In genomic region chr18:23135679-23136325, GRCh38 we compare ENCODE assay signal across 8 cellular contexts. TPM values are rescaled to one million over a fixed set of nuclear protein-coding genes. Genes with fewer than 3 reads are reported as not detected.
A peak's percentile ranks its signal among the peaks of the same experiment; 100 is the strongest.
DNase-seq lines count a peak whose midpoint lies in the region; ATAC-seq and TF ChIP-seq lines count a peak whose summit lies in the region.

No MANE protein-coding gene starts in this region.

- CTCF ChIA-PET in CD8-positive, alpha-beta T cell (lab: Charles Lee): no interaction called here

- POLR2A ChIA-PET in CD8-positive, alpha-beta T cell (lab: Charles Lee): interaction anchor here (1.0 kb wide), 1 partner anchor 89 kb away, joined by 3 read pairs; no protein-coding TSS in a partner anchor
- POLR2A ChIA-PET in activated naive CD8-positive, alpha-beta T cell treated with anti-CD3 and anti-CD28 coated beads, Interleukin-2, amount 10 ng/mL, durations not matched to agents 7 days and 5 days (lab: Charles Lee): interaction anchor here (0.6 kb wide), 1 partner anchor 278 kb away, joined by 3 read pairs; no protein-coding TSS in a partner anchor

- ATAC-seq in CD8-positive, alpha-beta T cell: peak; percentile 48
- peak; percentile 21 for ATAC-seq in GM19463 (IDR thresholded peaks at IDR 0.05; ENCODE audit: unreplicated experiment)
- peak; percentile 43 for ATAC-seq in activated naive CD8-positive, alpha-beta T cell treated with anti-CD3 and anti-CD28 coated beads, Interleukin-2, amount 10 ng/mL, durations not matched to agents 7 days and 5 days (ENCODE audit: low read depth)

- no peak overlapping the region for H3K4me3 ChIP-seq in CD8-positive, alpha-beta T cell (ENCODE audit: low read depth, low read length)
- H3K4me3 ChIP-seq in MM.1S (ENCODE audit: low read length): peak overlapping the region; percentile 93
- H3K4me3 ChIP-seq in iPS-15b (ENCODE audit: low read depth, low read length): peak overlapping the region; percentile 45
- H3K4me3 ChIP-seq in skeletal muscle satellite cell (ENCODE audit: low read length): peak overlapping the region; percentile 76

- H3K27ac ChIP-seq in CD8-positive, alpha-beta T cell (ENCODE audit: low read depth, low read length): no peak overlapping the region
- H3K27ac ChIP-seq in MM.1S (ENCODE audit: low read length): peak overlapping the region; percentile 42; the same call in 1 of the 2 replicates

- no peaks in the 10 kb centered on the region for H3K36me3 ChIP-seq in CD8-positive, alpha-beta T cell (ENCODE audit: insufficient read depth, low read length)
- H3K36me3 ChIP-seq in MM.1S (replicated peaks; ENCODE audit: insufficient read depth, low read length) (0 out of 2 replicates have a peak, but pooled peaks cover 2% of the 10 kb centered on the region), iPS-15b (ENCODE audit: control insufficient read depth, insufficient read depth, low read length) (no peaks in the 10 kb centered on the region), skeletal muscle satellite cell (ENCODE audit: insufficient read depth, low read length) (no peaks in the 10 kb centered on the region)

- H3K79me2 ChIP-seq in MM.1S (ENCODE audit: low read length): peaks cover 62% of the 10 kb centered on the region

- peaks cover 11% of the 10 kb centered on the region for H3K4me1 ChIP-seq in CD8-positive, alpha-beta T cell (ENCODE audit: insufficient read depth, low read length)
- H3K4me1 ChIP-seq in MM.1S (ENCODE audit: low read length) (peaks cover 38% of the 10 kb centered on the region), iPS-15b (ENCODE audit: control insufficient read depth, insufficient read depth, low read length) (peaks cover 23% of the 10 kb centered on the region), skeletal muscle satellite cell (ENCODE audit: control insufficient read depth, insufficient read depth, low read length) (peaks cover 7% of the 10 kb centered on the region)

- no peaks in the 10 kb centered on the region for H3K9me3 ChIP-seq in CD8-positive, alpha-beta T cell (ENCODE audit: low read length)
- H3K9me3 ChIP-seq in MM.1S (replicated peaks; ENCODE audit: insufficient read depth, low read length) (no peaks in the 10 kb centered on the region), iPS-15b (ENCODE audit: control insufficient read depth, insufficient read depth, low read length) (no peaks in the 10 kb centered on the region), skeletal muscle satellite cell (replicated peaks; ENCODE audit: low read length) (no peaks in the 10 kb centered on the region)

- H3F3A ChIP-seq in MM.1S (ENCODE audit: insufficient read depth, low read length): peaks cover 29% of the 10 kb centered on the region

- H3K4me2 ChIP-seq in MM.1S (ENCODE audit: low read depth, low read length): no peak overlapping the region
- peak overlapping the region; percentile 92 for H3K4me2 ChIP-seq in skeletal muscle satellite cell (ENCODE audit: low read length)

- no peaks in the 10 kb centered on the region for H3K9me2 ChIP-seq in MM.1S (replicated peaks; ENCODE audit: insufficient read depth, low read length)

- H3K9ac ChIP-seq in MM.1S (ENCODE audit: low read length): peak overlapping the region; percentile 72
- H3K9ac ChIP-seq in iPS-15b (ENCODE audit: low read depth, low read length): peak overlapping the region; percentile 77
- H3K9ac ChIP-seq in skeletal muscle satellite cell (ENCODE audit: low read depth, low read length): peak overlapping the region; percentile 74

- H3K27ac Mint-ChIP-seq in CD8-positive, alpha-beta T cell: no peak overlapping the region
- no peak overlapping the region for H3K27ac Mint-ChIP-seq in activated naive CD8-positive, alpha-beta T cell treated with anti-CD3 and anti-CD28 coated beads, Interleukin-2, amount 10 ng/mL, durations not matched to agents 7 days and 5 days

- peak in 2 of 7 experiments; percentile 24 to 52 for DNase-seq in CD8-positive, alpha-beta T cell
- peak; percentile 44 for DNase-seq in MM.1S
- DNase-seq in activated naive CD8-positive, alpha-beta T cell treated with anti-CD3 and anti-CD28 coated beads, Interleukin-2, amount 10 ng/mL, durations not matched to agents 7 days and 5 days: peak; percentile 67
- no peak for DNase-seq in COLO829 (ENCODE audit: low spot score)
- no peak for DNase-seq in stimulated activated naive CD4-positive, alpha-beta T cell treated with Interleukin-2 at 50 U/mL for 16 hours (lab: John Stamatoyannopoulos, UW)

- no peak overlapping the region for H3K4me3 Mint-ChIP-seq in CD8-positive, alpha-beta T cell
- H3K4me3 Mint-ChIP-seq in activated naive CD8-positive, alpha-beta T cell treated with anti-CD3 and anti-CD28 coated beads, Interleukin-2, amount 10 ng/mL, durations not matched to agents 7 days and 5 days: no peak overlapping the region

- peaks cover 45% of the 10 kb centered on the region for H3K27me3 Mint-ChIP-seq in CD8-positive, alpha-beta T cell (ENCODE audit: low read depth)
- peaks cover 51% of the 10 kb centered on the region for H3K27me3 Mint-ChIP-seq in activated naive CD8-positive, alpha-beta T cell treated with anti-CD3 and anti-CD28 coated beads, Interleukin-2, amount 10 ng/mL, durations not matched to agents 7 days and 5 days

- intact Hi-C loops in CD8-positive, alpha-beta T cell (cut with DNase I, micrococcal nuclease): loop anchor here (10.0 kb wide), 2 partner anchors 99 to 341 kb away; no protein-coding TSS in a partner anchor

- no peak for TF ChIP-seq CTCF in CD8-positive, alpha-beta T cell (IDR thresholded peaks at IDR 0.05)
- no peak for TF ChIP-seq CTCF in MM.1S (IDR thresholded peaks at IDR 0.05; ENCODE audit: low read length)

- peaks cover 20% of the 10 kb centered on the region for H3K4me1 Mint-ChIP-seq in CD8-positive, alpha-beta T cell (ENCODE audit: low read depth)
- peaks cover 11% of the 10 kb centered on the region for H3K4me1 Mint-ChIP-seq in activated naive CD8-positive, alpha-beta T cell treated with anti-CD3 and anti-CD28 coated beads, Interleukin-2, amount 10 ng/mL, durations not matched to agents 7 days and 5 days

- H3K36me3 Mint-ChIP-seq in CD8-positive, alpha-beta T cell: no peaks in the 10 kb centered on the region
- no peaks in the 10 kb centered on the region for H3K36me3 Mint-ChIP-seq in activated naive CD8-positive, alpha-beta T cell treated with anti-CD3 and anti-CD28 coated beads, Interleukin-2, amount 10 ng/mL, durations not matched to agents 7 days and 5 days

- no peaks in the 10 kb centered on the region for H4K20me1 ChIP-seq in MM.1S (ENCODE audit: insufficient read depth, low read length)

- no peaks in the 10 kb centered on the region for H3K9me3 Mint-ChIP-seq in CD8-positive, alpha-beta T cell
- H3K9me3 Mint-ChIP-seq in activated naive CD8-positive, alpha-beta T cell treated with anti-CD3 and anti-CD28 coated beads, Interleukin-2, amount 10 ng/mL, durations not matched to agents 7 days and 5 days: no peaks in the 10 kb centered on the region

- H2AFZ ChIP-seq in MM.1S (ENCODE audit: low read length): no peak overlapping the region

- peaks cover 24% of the 10 kb centered on the region for H3K27me3 ChIP-seq in CD8-positive, alpha-beta T cell (ENCODE audit: insufficient read depth, low read length)
- H3K27me3 ChIP-seq in MM.1S (replicated peaks; ENCODE audit: insufficient read depth, low read length) (no peaks in the 10 kb centered on the region), iPS-15b (ENCODE audit: control insufficient read depth, insufficient read depth, low read length) (peaks cover 2% of the 10 kb centered on the region), skeletal muscle satellite cell (ENCODE audit: control insufficient read depth, insufficient read depth, low read length) (peaks cover 21% of the 10 kb centered on the region)

RNA-seq across cellular contexts. Expression of gene CABLES1, which starts 0.5 kb away (rescaled TPM):
- total RNA-seq in CD8-positive, alpha-beta T cell: under 1 TPM; 0.24 to 0.47 TPM
- total RNA-seq in activated naive CD8-positive, alpha-beta T cell treated with anti-CD3 and anti-CD28 coated beads, Interleukin-2, amount 10 ng/mL, durations not matched to agents 7 days and 5 days: 1 to 10 TPM; 1.2 to 1.4 TPM
- total RNA-seq in skeletal muscle satellite cell (2012; rRNA removed): 0.76 and 1.3 TPM in 2 replicates

Comparison
In these comparisons a context has a peak if more than half of its experiments do, and no peak if none do; other contexts are left out.
1. DNase-seq: peak in MM.1S (single experiment) and activated naive CD8-positive, alpha-beta T cell treated with anti-CD3 and anti-CD28 coated beads, Interleukin-2, amount 10 ng/mL, durations not matched to agents 7 days and 5 days (single experiment); none in COLO829 (single experiment) and stimulated activated naive CD4-positive, alpha-beta T cell treated with Interleukin-2 at 50 U/mL for 16 hours (single experiment).
2. Peak in every context shown above with its lines, with median percentiles within 50 percentile points of each other: ATAC-seq and H3K9ac ChIP-seq.